Comparison of ENCODE assay signal across 20 cellular contexts in genomic region chr12:6065131-6065871, GRCh38. TPM values are rescaled to one million over a fixed set of nuclear protein-coding genes. Genes with fewer than 3 reads are reported as not detected.
"Had no signal": no experiment of that assay in that cellular context is flagged by ENCODE, and none has a peak within 500 bp of the region (broad histone marks: within the 10 kb centered on the region; RNA-seq: fewer than 3 reads in every experiment).

No MANE protein-coding gene starts in this region.

- H3K4me1 ChIP-seq: breast epithelium had no signal

- H3K27ac ChIP-seq: ascending aorta, breast epithelium, hepatocyte, tibial artery had no signal

- H3K27ac Mint-ChIP-seq: activated CD4-positive, alpha-beta memory T cell treated with anti-CD3 and anti-CD28 coated beads, Interleukin-2, amount 10 ng/mL, durations not matched to agents 7 days and 5 days; activated naive CD4-positive, alpha-beta T cell treated with anti-CD3 and anti-CD28 coated beads, Interleukin-2, amount 10 ng/mL, durations not matched to agents 7 days and 5 days; activated T-cell treated with anti-CD3 and anti-CD28 coated beads, Interleukin-2, amount 50 U/mL, for 24 hours; endodermal cell; stimulated activated naive B cell treated with anti-CD40 and anti-IgM and Interleukin-4, amounts not matched to agents 10 μg/mL and 1 μg/mL and 100 μg/mL, for 72 hours; T-helper 17 cell; WTC11 had no signal

- H3K4me2 ChIP-seq: hepatocyte had no signal

- H3K27me3 ChIP-seq: ascending aorta, breast epithelium, hepatocyte, tibial artery had no signal

- H3K9me3 ChIP-seq: ascending aorta, breast epithelium, tibial artery had no signal

- H2AFZ ChIP-seq: hepatocyte had no signal

- H3K36me3 Mint-ChIP-seq: activated naive CD4-positive, alpha-beta T cell treated with anti-CD3 and anti-CD28 coated beads, Interleukin-2, amount 10 ng/mL, durations not matched to agents 7 days and 5 days; naive thymus-derived CD8-positive, alpha-beta T cell; stimulated activated naive B cell treated with anti-CD40 and anti-IgM and Interleukin-4, amounts not matched to agents 10 μg/mL and 1 μg/mL and 100 μg/mL, for 72 hours; WTC11 had no signal

- H3K9me3 Mint-ChIP-seq: activated CD4-positive, alpha-beta memory T cell treated with anti-CD3 and anti-CD28 coated beads, Interleukin-2, amount 10 ng/mL, durations not matched to agents 7 days and 5 days; activated naive CD4-positive, alpha-beta T cell treated with anti-CD3 and anti-CD28 coated beads, Interleukin-2, amount 10 ng/mL, durations not matched to agents 7 days and 5 days; activated T-cell treated with anti-CD3 and anti-CD28 coated beads, Interleukin-2, amount 50 U/mL, for 24 hours; endodermal cell; naive thymus-derived CD8-positive, alpha-beta T cell; stimulated activated naive B cell treated with anti-CD40 and anti-IgM and Interleukin-4, amounts not matched to agents 10 μg/mL and 1 μg/mL and 100 μg/mL, for 72 hours; WTC11 had no signal

- FAIRE-seq: TTC549 had no signal

- H3K4me3 ChIP-seq: ascending aorta, breast epithelium, hepatocyte, tibial artery had no signal

- H3K4me3 Mint-ChIP-seq: activated CD4-positive, alpha-beta memory T cell treated with anti-CD3 and anti-CD28 coated beads, Interleukin-2, amount 10 ng/mL, durations not matched to agents 7 days and 5 days; activated naive CD4-positive, alpha-beta T cell treated with anti-CD3 and anti-CD28 coated beads, Interleukin-2, amount 10 ng/mL, durations not matched to agents 7 days and 5 days; activated T-cell treated with anti-CD3 and anti-CD28 coated beads, Interleukin-2, amount 50 U/mL, for 24 hours; endodermal cell; naive thymus-derived CD8-positive, alpha-beta T cell; stimulated activated naive B cell treated with anti-CD40 and anti-IgM and Interleukin-4, amounts not matched to agents 10 μg/mL and 1 μg/mL and 100 μg/mL, for 72 hours; T-helper 17 cell; WTC11 had no signal

- H3K79me2 ChIP-seq: hepatocyte had no signal

- DNase-seq: activated CD4-positive, alpha-beta memory T cell treated with anti-CD3 and anti-CD28 coated beads, Interleukin-2, amount 10 ng/mL, durations not matched to agents 7 days and 5 days; activated CD4-positive, alpha-beta T cell treated with anti-CD3 and anti-CD28 coated beads for 4 hours; activated naive CD4-positive, alpha-beta T cell treated with anti-CD3 and anti-CD28 coated beads, Interleukin-2, amount 10 ng/mL, durations not matched to agents 7 days and 5 days; activated T-cell treated with anti-CD3 and anti-CD28 coated beads, Interleukin-2, amount 50 U/mL, for 24 hours; dermis blood vessel endothelial cell; endodermal cell; erythroblast; islet precursor cell; mammary epithelial cell; naive thymus-derived CD8-positive, alpha-beta T cell; stimulated activated CD4-positive, alpha-beta T cell treated with anti-CD3 and anti-CD28 coated beads, Interleukin-15, amount 100 ng/mL, for 24 hours; stimulated activated CD4-positive, alpha-beta T cell treated with anti-CD3 and anti-CD28 coated beads, Interleukin-4, amount 100 ng/mL, for 1 hour; stimulated activated naive B cell treated with anti-CD40 and anti-IgM and Interleukin-4, amounts not matched to agents 10 μg/mL and 1 μg/mL and 100 μg/mL, for 72 hours; T-helper 17 cell; tibial artery had no signal

- H3K36me3 ChIP-seq: ascending aorta, breast epithelium, tibial artery had no signal

- ATAC-seq: naive thymus-derived CD8-positive, alpha-beta T cell; stimulated activated naive B cell treated with anti-CD40 and anti-IgM and Interleukin-4, amounts not matched to agents 10 μg/mL and 1 μg/mL and 100 μg/mL, for 72 hours; T-helper 17 cell; WTC11 had no signal

RNA-seq across cellular contexts. Expression of gene VWF, which starts 59.2 kb away (rescaled TPM):
- total RNA-seq: activated CD4-positive, alpha-beta memory T cell treated with anti-CD3 and anti-CD28 coated beads, Interleukin-2, amount 10 ng/mL, durations not matched to agents 7 days and 5 days had no signal
- polyA plus RNA-seq: naive thymus-derived CD8-positive, alpha-beta T cell had no signal
